28 cellular contexts compared by ENCODE assay signal in genomic region chr17:42243493-42243982, GRCh38. TPM values are rescaled to one million over a fixed set of nuclear protein-coding genes. Genes with fewer than 3 reads are reported as not detected.
DNase-seq lines count a peak whose midpoint lies in the region; ATAC-seq and TF ChIP-seq lines count a peak whose summit lies in the region.
"Had no signal": no experiment of that assay in that cellular context is flagged by ENCODE, and none has a peak within 500 bp of the region (broad histone marks: within the 10 kb centered on the region; RNA-seq: fewer than 3 reads in every experiment).

No MANE protein-coding gene starts in this region.

- no peak for DNase-seq in activated CD4-positive, alpha-beta T cell treated with anti-CD3 and anti-CD28 coated beads for 36 hours
- DNase-seq in activated CD4-positive, alpha-beta T cell treated with anti-CD3 and anti-CD28 coated beads for 1 hour, result no peak
- DNase-seq in BE2C (no peak), neuronal stem cell (ENCODE audit: low spot score) (no peak), uterus (no peak)
- no peak for DNase-seq in activated T-helper 1 cell treated with anti-CD3 and anti-CD28 coated beads, Interleukin-12 subunit alpha, Interleukin-12 subunit beta, Interleukin-2, Interleukin-4 antibody, amounts not matched to agents 30 ng/mL and 10 ng/mL and 1 ng/mL, durations not matched to agents 14 hours and 24 hours and 36 hours (ENCODE audit: low spot score)
- DNase-seq: activated CD4-positive, alpha-beta T cell treated with anti-CD3 and anti-CD28 coated beads, Interleukin-2, amount 10 ng/mL, durations not matched to agents 7 days and 5 days; activated naive CD4-positive, alpha-beta T cell; Calu3; esophagus squamous epithelium; H7; hippocampal formation; left ventricle myocardium superior; naive B cell; NCI-H1092; NCI-H2029 treated with DMSO at 0.1 percent for 48 hours; NCI-H345; NCI-H748 treated with DMSO at 0.1 percent for 48 hours; transverse colon had no signal

- H3K4me1 ChIP-seq in BE2C (0 out of 2 replicates have a peak, but pooled peaks cover 3% of the 10 kb centered on the region), neutrophil (ENCODE audit: control insufficient read depth in 1 of 2, insufficient read depth in 1 of 2, low read depth in 1 of 2, low read length in 1 of 2) (peaks cover 37 to 41% of the 10 kb centered on the region in 2 experiments), neuronal stem cell (ENCODE audit: control insufficient read depth in 2 of 2, insufficient read depth in 1 of 2, low read depth in 1 of 2, low read length in 2 of 2) (peaks cover 2 to 4% of the 10 kb centered on the region in 2 donors), uterus (no peaks in the 10 kb centered on the region)

- no peak overlapping the region for H2BK5ac ChIP-seq in neuronal stem cell (ENCODE audit: low read length)

- peaks cover 1% of the 10 kb centered on the region for H3K79me1 ChIP-seq in neuronal stem cell (ENCODE audit: low read depth, low read length)

- H3K4ac ChIP-seq in neuronal stem cell (ENCODE audit: low read length), result no peak overlapping the region

- ATAC-seq in activated CD4-positive, alpha-beta T cell treated with anti-CD3 and anti-CD28 coated beads for 36 hours, result no peak
- no peak for ATAC-seq in GM19023 (IDR thresholded peaks at IDR 0.05; ENCODE audit: unreplicated experiment)
- ATAC-seq: GM12878, left ventricle myocardium superior, SK-N-SH treated with all-trans-retinoic acid at 6 μM for 48 hours had no signal

- H2BK15ac ChIP-seq in neuronal stem cell (ENCODE audit: low read length), result no peak overlapping the region

- no peak overlapping the region for H3K4me2 ChIP-seq in neuronal stem cell (ENCODE audit: insufficient read depth, low read length, poor library complexity, severe bottlenecking)

- H3K18ac ChIP-seq in neuronal stem cell (ENCODE audit: low read length), result no peak overlapping the region

- no peak overlapping the region for H3K4me3 ChIP-seq in BE2C (ENCODE audit: low read depth, low read length)
- H3K4me3 ChIP-seq in neutrophil (ENCODE audit: low read depth in 1 of 2, low read length in 1 of 2), result no peak overlapping the region
- no peak overlapping the region for H3K4me3 ChIP-seq in neuronal stem cell (ENCODE audit: low read length in 2 of 2)
- H3K4me3 ChIP-seq in uterus, result no peak overlapping the region
- H3K4me3 ChIP-seq: coronary artery, esophagus squamous epithelium, GM12878, transverse colon had no signal

- no peak overlapping the region for H3K14ac ChIP-seq in neuronal stem cell (ENCODE audit: low read length)

- H3K27me3 Mint-ChIP-seq in activated CD4-positive, alpha-beta T cell treated with anti-CD3 and anti-CD28 coated beads for 36 hours, result no peaks in the 10 kb centered on the region
- no peaks in the 10 kb centered on the region for H3K27me3 Mint-ChIP-seq in activated T-helper 1 cell treated with anti-CD3 and anti-CD28 coated beads, Interleukin-12 subunit alpha, Interleukin-12 subunit beta, Interleukin-2, Interleukin-4 antibody, amounts not matched to agents 30 ng/mL and 10 ng/mL and 1 ng/mL, durations not matched to agents 14 hours and 24 hours and 36 hours (ENCODE audit: insufficient read depth)
- H3K27me3 Mint-ChIP-seq: activated CD4-positive, alpha-beta T cell treated with anti-CD3 and anti-CD28 coated beads, Interleukin-2, amount 10 ng/mL, durations not matched to agents 7 days and 5 days; naive B cell had no signal

- H3K4me3 Mint-ChIP-seq in activated CD4-positive, alpha-beta T cell treated with anti-CD3 and anti-CD28 coated beads for 36 hours, result no peak overlapping the region
- no peak overlapping the region for H3K4me3 Mint-ChIP-seq in activated T-helper 1 cell treated with anti-CD3 and anti-CD28 coated beads, Interleukin-12 subunit alpha, Interleukin-12 subunit beta, Interleukin-2, Interleukin-4 antibody, amounts not matched to agents 30 ng/mL and 10 ng/mL and 1 ng/mL, durations not matched to agents 14 hours and 24 hours and 36 hours
- H3K4me3 Mint-ChIP-seq: activated CD4-positive, alpha-beta T cell treated with anti-CD3 and anti-CD28 coated beads, Interleukin-2, amount 10 ng/mL, durations not matched to agents 7 days and 5 days had no signal

- H4K8ac ChIP-seq in neuronal stem cell (ENCODE audit: low read depth, low read length), result no peak overlapping the region

- TF ChIP-seq POLR2A in uterus (IDR thresholded peaks at IDR 0.05), result no peak

- H2BK12ac ChIP-seq in neuronal stem cell (ENCODE audit: low read length), result no peak overlapping the region

- H3K4me1 Mint-ChIP-seq in activated CD4-positive, alpha-beta T cell treated with anti-CD3 and anti-CD28 coated beads for 36 hours, result peaks cover 54% of the 10 kb centered on the region
- peaks cover 47% of the 10 kb centered on the region for H3K4me1 Mint-ChIP-seq in activated T-helper 1 cell treated with anti-CD3 and anti-CD28 coated beads, Interleukin-12 subunit alpha, Interleukin-12 subunit beta, Interleukin-2, Interleukin-4 antibody, amounts not matched to agents 30 ng/mL and 10 ng/mL and 1 ng/mL, durations not matched to agents 14 hours and 24 hours and 36 hours (ENCODE audit: low read depth)

- 0 out of 2 replicates have a peak, but pooled peaks have one; percentile 14 for TF ChIP-seq CTCF in BE2C (IDR thresholded peaks at IDR 0.05; ENCODE audit: low read depth, low read length)
- no peak for TF ChIP-seq CTCF in neutrophil (IDR thresholded peaks at IDR 0.05)
- TF ChIP-seq CTCF in uterus (IDR thresholded peaks at IDR 0.05), result no peak

- peak overlapping the region; percentile 59 for H3K27ac ChIP-seq in neutrophil
- no peak overlapping the region for H3K27ac ChIP-seq in neuronal stem cell (replicated peaks; ENCODE audit: low read length)
- H3K27ac ChIP-seq in uterus, result no peak overlapping the region
- H3K27ac ChIP-seq: coronary artery, esophagus squamous epithelium, transverse colon had no signal

- H3K36me3 ChIP-seq in BE2C (no peaks in the 10 kb centered on the region; the same call in 1 of the 2 replicates), neutrophil (no peaks in the 10 kb centered on the region), neuronal stem cell (replicated peaks in 1 of 2; ENCODE audit: control insufficient read depth in 2 of 2, insufficient read depth in 2 of 2, low read length in 2 of 2) (no peaks in the 10 kb centered on the region), uterus (no peaks in the 10 kb centered on the region)
- H3K36me3 ChIP-seq: esophagus squamous epithelium, transverse colon had no signal

- H2AFZ ChIP-seq in neuronal stem cell (ENCODE audit: low read length), result no peak overlapping the region

- WGBS in neuronal stem cell (ENCODE audit: extremely low coverage in 2 of 2, insufficient read length in 2 of 2, insufficient replicate concordance in 1 of 2), 2 donors, result no CpG with 5 or more reads among the region's 5 CpGs

- H3K9ac ChIP-seq in neuronal stem cell (ENCODE audit: low read depth, low read length, poor library complexity), result no peak overlapping the region

- H3K9me3 ChIP-seq in BE2C (no peaks in the 10 kb centered on the region), neutrophil (no peaks in the 10 kb centered on the region), neuronal stem cell (replicated peaks in 1 of 2; ENCODE audit: control insufficient read depth in 2 of 2, insufficient read depth in 1 of 2, low read depth in 1 of 2, low read length in 2 of 2) (no peaks in the 10 kb centered on the region), uterus (no peaks in the 10 kb centered on the region)
- H3K9me3 ChIP-seq: esophagus squamous epithelium, transverse colon had no signal

- no peak overlapping the region for H2AK5ac ChIP-seq in neuronal stem cell (ENCODE audit: low read depth, low read length)

- H4K91ac ChIP-seq in neuronal stem cell (ENCODE audit: low read depth, low read length, poor library complexity), result no peak overlapping the region

- peak overlapping the region; percentile 11 for H3K27ac Mint-ChIP-seq in activated CD4-positive, alpha-beta T cell treated with anti-CD3 and anti-CD28 coated beads for 36 hours
- H3K27ac Mint-ChIP-seq in activated T-helper 1 cell treated with anti-CD3 and anti-CD28 coated beads, Interleukin-12 subunit alpha, Interleukin-12 subunit beta, Interleukin-2, Interleukin-4 antibody, amounts not matched to agents 30 ng/mL and 10 ng/mL and 1 ng/mL, durations not matched to agents 14 hours and 24 hours and 36 hours, result peak overlapping the region; percentile 10
- H3K27ac Mint-ChIP-seq: activated CD4-positive, alpha-beta T cell treated with anti-CD3 and anti-CD28 coated beads, Interleukin-2, amount 10 ng/mL, durations not matched to agents 7 days and 5 days had no signal

- POLR2A ChIA-PET in activated CD4-positive, alpha-beta T cell treated with anti-CD3 and anti-CD28 coated beads for 36 hours (lab: Charles Lee), result no interaction called here

- H3K36me3 Mint-ChIP-seq in activated CD4-positive, alpha-beta T cell treated with anti-CD3 and anti-CD28 coated beads for 36 hours (ENCODE audit: low read depth), result peaks cover 26% of the 10 kb centered on the region
- peaks cover 22% of the 10 kb centered on the region for H3K36me3 Mint-ChIP-seq in activated T-helper 1 cell treated with anti-CD3 and anti-CD28 coated beads, Interleukin-12 subunit alpha, Interleukin-12 subunit beta, Interleukin-2, Interleukin-4 antibody, amounts not matched to agents 30 ng/mL and 10 ng/mL and 1 ng/mL, durations not matched to agents 14 hours and 24 hours and 36 hours (ENCODE audit: low read depth)
- H3K36me3 Mint-ChIP-seq: naive B cell had no signal

- H2BK120ac ChIP-seq in neuronal stem cell (ENCODE audit: low read depth, low read length), result no peak overlapping the region

- no peaks in the 10 kb centered on the region for H3K9me3 Mint-ChIP-seq in activated CD4-positive, alpha-beta T cell treated with anti-CD3 and anti-CD28 coated beads for 36 hours (ENCODE audit: low read depth)
- H3K9me3 Mint-ChIP-seq in activated T-helper 1 cell treated with anti-CD3 and anti-CD28 coated beads, Interleukin-12 subunit alpha, Interleukin-12 subunit beta, Interleukin-2, Interleukin-4 antibody, amounts not matched to agents 30 ng/mL and 10 ng/mL and 1 ng/mL, durations not matched to agents 14 hours and 24 hours and 36 hours, result no peaks in the 10 kb centered on the region
- H3K9me3 Mint-ChIP-seq: activated CD4-positive, alpha-beta T cell treated with anti-CD3 and anti-CD28 coated beads, Interleukin-2, amount 10 ng/mL, durations not matched to agents 7 days and 5 days; naive B cell had no signal

- intact Hi-C loops in activated CD4-positive, alpha-beta T cell treated with anti-CD3 and anti-CD28 coated beads for 36 hours (cut with DNase I, micrococcal nuclease), result no loop called here
- intact Hi-C loops in activated T-helper 1 cell treated with anti-CD3 and anti-CD28 coated beads, Interleukin-12 subunit alpha, Interleukin-12 subunit beta, Interleukin-2, Interleukin-4 antibody, amounts not matched to agents 30 ng/mL and 10 ng/mL and 1 ng/mL, durations not matched to agents 14 hours and 24 hours and 36 hours (cut with micrococcal nuclease), result no loop called here
- intact Hi-C loops in uterus (cut with DNase I; ENCODE audit: low total_unique reads), result no loop called here

- H3K23ac ChIP-seq in neuronal stem cell (ENCODE audit: low read depth, low read length, poor library complexity), result no peak overlapping the region

- CTCF ChIA-PET in activated CD4-positive, alpha-beta T cell treated with anti-CD3 and anti-CD28 coated beads for 36 hours (lab: Charles Lee), result interaction anchor here (2.1 kb wide), 1 partner anchor 21 kb away, joined by 7 read pairs; no protein-coding TSS in a partner anchor

- H3K27me3 ChIP-seq in BE2C (no peaks in the 10 kb centered on the region), neutrophil (no peaks in the 10 kb centered on the region), neuronal stem cell (ENCODE audit: control insufficient read depth in 3 of 3, insufficient read depth in 3 of 3, low read depth in 1 of 3, low read length in 3 of 3) (no peaks in the 10 kb centered on the region), uterus (no peaks in the 10 kb centered on the region)
- H3K27me3 ChIP-seq: esophagus squamous epithelium, transverse colon had no signal

RNA-seq across cellular contexts. Expression of gene STAT5B, which starts 32.7 kb away (rescaled TPM):
- total RNA-seq in activated CD4-positive, alpha-beta T cell treated with anti-CD3 and anti-CD28 coated beads for 36 hours, result 100 to 1,000 TPM; 162 to 203 TPM
- polyA plus RNA-seq in BE2C (2012; ENCODE audit: insufficient read depth, insufficient read length, low read depth), result 19.0 TPM
- 191 and 199 TPM in 2 replicates for total RNA-seq in activated T-helper 1 cell treated with anti-CD3 and anti-CD28 coated beads, Interleukin-12 subunit alpha, Interleukin-12 subunit beta, Interleukin-2, Interleukin-4 antibody, amounts not matched to agents 30 ng/mL and 10 ng/mL and 1 ng/mL, durations not matched to agents 14 hours and 24 hours and 36 hours
- 38.6 TPM for polyA plus RNA-seq in neuronal stem cell (2013, experiment 1 of 2)
- polyA plus RNA-seq in neuronal stem cell (2013, experiment 2 of 2), result 40.6 TPM
- 100 to 1,000 TPM in 3 of 4 donors, 10 to 100 TPM in 1; 72.1 to 187 (median 144) TPM for total RNA-seq in uterus

RNA-seq across cellular contexts. Expression of gene STAT5A, which starts 44.8 kb away (rescaled TPM):
- total RNA-seq in activated CD4-positive, alpha-beta T cell treated with anti-CD3 and anti-CD28 coated beads for 36 hours, result 100 to 1,000 TPM; 178 to 203 TPM
- 11.8 TPM for polyA plus RNA-seq in BE2C (2012; ENCODE audit: insufficient read depth, insufficient read length, low read depth)
- 375 and 381 TPM in 2 replicates for total RNA-seq in activated T-helper 1 cell treated with anti-CD3 and anti-CD28 coated beads, Interleukin-12 subunit alpha, Interleukin-12 subunit beta, Interleukin-2, Interleukin-4 antibody, amounts not matched to agents 30 ng/mL and 10 ng/mL and 1 ng/mL, durations not matched to agents 14 hours and 24 hours and 36 hours
- polyA plus RNA-seq in neuronal stem cell (2013, experiment 1 of 2), result 1.8 TPM
- polyA plus RNA-seq in neuronal stem cell (2013, experiment 2 of 2), result 1.7 TPM
- 10 to 100 TPM; 30.7 to 69.2 (median 33.9) TPM for total RNA-seq in uterus

RNA-seq across cellular contexts. Expression of gene GHDC, which starts 49.2 kb away (rescaled TPM):
- 10 to 100 TPM; 11.3 to 15.5 TPM for total RNA-seq in activated CD4-positive, alpha-beta T cell treated with anti-CD3 and anti-CD28 coated beads for 36 hours
- polyA plus RNA-seq in BE2C (2012; ENCODE audit: insufficient read depth, insufficient read length, low read depth), result 92.2 TPM
- total RNA-seq in activated T-helper 1 cell treated with anti-CD3 and anti-CD28 coated beads, Interleukin-12 subunit alpha, Interleukin-12 subunit beta, Interleukin-2, Interleukin-4 antibody, amounts not matched to agents 30 ng/mL and 10 ng/mL and 1 ng/mL, durations not matched to agents 14 hours and 24 hours and 36 hours, result 15.2 and 15.5 TPM in 2 replicates
- polyA plus RNA-seq in neuronal stem cell (2013, experiment 1 of 2), result 1.8 TPM
- polyA plus RNA-seq in neuronal stem cell (2013, experiment 2 of 2), result 2.0 TPM
- total RNA-seq in uterus, result 10 to 100 TPM in 2 of 4 donors, 1 to 10 TPM in 2; 8.2 to 26.8 (median 17.5) TPM

RNA-seq across cellular contexts. Expression of gene HCRT, which starts 58.3 kb away (rescaled TPM):
- total RNA-seq in activated CD4-positive, alpha-beta T cell treated with anti-CD3 and anti-CD28 coated beads for 36 hours, result not detected
- polyA plus RNA-seq in BE2C (2012; ENCODE audit: insufficient read depth, insufficient read length, low read depth), result not detected
- not detected in 2 replicates for total RNA-seq in activated T-helper 1 cell treated with anti-CD3 and anti-CD28 coated beads, Interleukin-12 subunit alpha, Interleukin-12 subunit beta, Interleukin-2, Interleukin-4 antibody, amounts not matched to agents 30 ng/mL and 10 ng/mL and 1 ng/mL, durations not matched to agents 14 hours and 24 hours and 36 hours
- polyA plus RNA-seq in neuronal stem cell (2013, experiment 1 of 2), result not detected
- polyA plus RNA-seq in neuronal stem cell (2013, experiment 2 of 2), result 0.17 TPM
- 1 to 10 TPM in 1 of 4 donors, not detected in 3; 1.0 TPM for total RNA-seq in uterus
- total RNA-seq: A172; activated CD4-positive, alpha-beta T cell treated with anti-CD3 and anti-CD28 coated beads, Interleukin-2, amount 10 ng/mL, durations not matched to agents 7 days and 5 days; bronchial epithelial cell; Calu3; Daoy; esophagus squamous epithelium; H7; left ventricle myocardium superior; T-helper 2 cell treated with Interferon-gamma antibody and Interleukin-4, amounts not matched to agents 100 ng/mL and 5 ng/mL, for 36 hours; transverse colon had no signal
- polyA plus RNA-seq: GM12878 had no signal
